In the genomic region with DNA sequence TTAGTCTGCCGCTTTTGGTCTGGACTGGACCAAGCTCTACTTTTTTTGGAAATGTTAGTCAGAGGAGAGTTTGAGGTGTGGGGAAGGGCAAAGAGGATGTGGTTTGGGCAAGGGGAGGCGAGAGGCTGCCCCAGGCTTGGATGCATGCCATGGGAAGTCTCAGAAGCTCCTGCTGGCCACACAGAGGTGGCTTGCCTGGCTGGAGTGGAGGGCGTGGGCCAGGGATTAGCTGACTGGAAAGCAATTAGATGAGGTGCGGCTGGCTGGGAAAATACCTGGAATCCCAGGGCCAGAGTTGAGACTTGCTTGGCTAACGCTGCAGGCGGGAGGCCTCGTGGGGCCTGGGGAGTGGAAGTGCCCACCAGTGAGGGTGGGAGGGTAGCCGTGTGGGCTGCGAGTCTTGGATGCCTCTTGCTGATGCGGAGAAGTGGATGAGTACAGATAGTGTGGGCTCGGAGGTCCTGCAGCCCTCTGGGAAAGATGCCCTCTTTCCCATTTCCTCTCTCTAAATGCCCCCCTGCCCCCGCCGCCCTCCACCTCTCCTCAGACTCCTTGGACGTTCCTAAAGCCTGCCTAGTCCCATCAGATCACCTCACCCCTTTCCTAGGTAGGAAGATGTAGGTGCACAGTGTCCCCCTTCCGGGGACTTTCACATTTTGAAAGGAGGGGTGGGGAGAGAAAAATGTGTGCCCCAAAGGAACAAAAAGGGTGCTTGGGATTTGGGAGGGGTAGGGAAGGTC, we compare ENCODE assay signal across 1 cellular context.
TF ChIP-seq lines count a peak whose summit lies in the region.

No MANE protein-coding gene starts in this region.

TF ChIP-seq in H1, 55 proteins besides CTCF, POLR2A, EP300 and RAD21:
- TF ChIP-seq RBBP5 (IDR thresholded peaks at IDR 0.05; ENCODE audit: borderline replicate concordance, low read depth, low read length) (no peak), KDM5A (IDR thresholded peaks at IDR 0.05; ENCODE audit: low read length) (no peak), SAP30 (IDR thresholded peaks at IDR 0.05; ENCODE audit: insufficient read depth, insufficient replicate concordance, low read length) (no peak), TEAD4 (IDR thresholded peaks at IDR 0.05; ENCODE audit: low read depth, low read length) (no peak), SP1 (IDR thresholded peaks at IDR 0.05; ENCODE audit: low read depth, low read length) (no peak), RXRA (IDR thresholded peaks at IDR 0.05; ENCODE audit: insufficient read depth, low read depth, low read length) (no peak), NRF1 (IDR thresholded peaks at IDR 0.05; ENCODE audit: low read depth, low read length) (no peak), YY1 (IDR thresholded peaks at IDR 0.05; ENCODE audit: low read depth, low read length) (no peak), PHF8 (conservative IDR thresholded peaks at IDR 0.05; ENCODE audit: low read depth, low read length) (no peak), CREB1 (IDR thresholded peaks at IDR 0.05) (no peak)
- TF ChIP-seq, protein P1, sequence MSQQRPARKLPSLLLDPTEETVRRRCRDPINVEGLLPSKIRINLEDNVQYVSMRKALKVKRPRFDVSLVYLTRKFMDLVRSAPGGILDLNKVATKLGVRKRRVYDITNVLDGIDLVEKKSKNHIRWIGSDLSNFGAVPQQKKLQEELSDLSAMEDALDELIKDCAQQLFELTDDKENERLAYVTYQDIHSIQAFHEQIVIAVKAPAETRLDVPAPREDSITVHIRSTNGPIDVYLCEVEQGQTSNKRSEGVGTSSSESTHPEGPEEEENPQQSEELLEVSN (IDR thresholded peaks at IDR 0.05): no peak
